In the genomic region with DNA sequence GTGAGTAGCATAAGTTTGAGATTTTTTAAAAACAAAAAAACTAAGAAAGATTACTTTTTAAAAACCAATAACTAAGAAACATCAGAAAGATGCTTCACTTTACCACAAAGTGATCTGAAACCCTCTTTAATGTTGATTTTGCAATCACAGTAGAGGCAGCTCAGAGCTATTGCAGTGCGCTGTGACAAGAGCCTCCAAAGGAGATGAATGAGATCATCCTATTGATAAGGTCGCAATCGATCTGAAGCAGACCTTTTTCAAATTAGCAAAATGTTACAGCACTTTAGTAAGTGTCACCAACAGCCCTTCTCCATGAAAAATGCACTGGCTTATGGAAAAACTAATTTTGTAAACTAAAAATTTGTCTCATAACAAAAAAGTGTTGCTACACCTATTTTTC, we compare ENCODE assay signal across 21 cellular contexts.
"Had no signal": no experiment of that assay in that cellular context is flagged by ENCODE, and none has a peak within 500 bp of the region (broad histone marks: within the 10 kb centered on the region; RNA-seq: fewer than 3 reads in every experiment).

No MANE protein-coding gene starts in this region.

- DNase-seq: effector memory CD4-positive, alpha-beta T cell; heart left ventricle; hippocampal formation; left colon; left ventricle myocardium superior; mesenchymal stem cell; naive B cell; spleen; stimulated activated CD4-positive, alpha-beta T cell treated with anti-CD3 and anti-CD28 coated beads, Interleukin-15, amount 100 ng/mL, for 24 hours; stimulated activated CD4-positive, alpha-beta T cell treated with anti-CD3 and anti-CD28 coated beads, Interleukin-1b, Interleukin-23, amount 100 ng/mL, for 48 hours; stimulated activated CD4-positive, alpha-beta T cell treated with anti-CD3 and anti-CD28 coated beads, Interleukin-4, amount 100 ng/mL, for 24 hours; tibial artery; upper lobe of left lung; uterus had no signal

- H3K27ac Mint-ChIP-seq: naive B cell; nephron; stimulated activated memory B cell treated with anti-CD40 and anti-IgM and Interleukin-4, amounts not matched to agents 10 μg/mL and 1 μg/mL and 100 μg/mL, for 72 hours; stimulated activated naive CD8-positive, alpha-beta T cell treated with anti-CD3 and anti-CD28 coated beads, Interleukin-15, Interleukin-2, amounts not matched to agents 100 ng/mL and 50 ng/mL, for 24 hours had no signal

- H3K36me3 ChIP-seq: heart left ventricle, neutrophil, spleen, tibial artery, upper lobe of left lung, uterus had no signal

- H3K9me3 ChIP-seq: heart left ventricle, neutrophil, spleen, tibial artery, upper lobe of left lung, uterus had no signal

- H3K4me3 ChIP-seq: heart left ventricle, lung, spleen, tibial artery, upper lobe of left lung, uterus had no signal

- H3K27ac ChIP-seq: heart left ventricle, neutrophil, spleen, tibial artery, upper lobe of left lung, uterus had no signal

- H3K4me3 Mint-ChIP-seq: naive B cell; nephron; stimulated activated memory B cell treated with anti-CD40 and anti-IgM and Interleukin-4, amounts not matched to agents 10 μg/mL and 1 μg/mL and 100 μg/mL, for 72 hours; stimulated activated naive CD8-positive, alpha-beta T cell treated with anti-CD3 and anti-CD28 coated beads, Interleukin-15, Interleukin-2, amounts not matched to agents 100 ng/mL and 50 ng/mL, for 24 hours had no signal

- H3K36me3 Mint-ChIP-seq: naive B cell had no signal

- H3K9me3 Mint-ChIP-seq: nephron; stimulated activated memory B cell treated with anti-CD40 and anti-IgM and Interleukin-4, amounts not matched to agents 10 μg/mL and 1 μg/mL and 100 μg/mL, for 72 hours; stimulated activated naive CD8-positive, alpha-beta T cell treated with anti-CD3 and anti-CD28 coated beads, Interleukin-15, Interleukin-2, amounts not matched to agents 100 ng/mL and 50 ng/mL, for 24 hours had no signal

- H3K4me1 Mint-ChIP-seq: nephron had no signal

- H3K27me3 Mint-ChIP-seq: naive B cell; stimulated activated memory B cell treated with anti-CD40 and anti-IgM and Interleukin-4, amounts not matched to agents 10 μg/mL and 1 μg/mL and 100 μg/mL, for 72 hours; stimulated activated naive CD8-positive, alpha-beta T cell treated with anti-CD3 and anti-CD28 coated beads, Interleukin-15, Interleukin-2, amounts not matched to agents 100 ng/mL and 50 ng/mL, for 24 hours had no signal

- H3K27me3 ChIP-seq: heart left ventricle, neutrophil, spleen, tibial artery, upper lobe of left lung, uterus had no signal

- ATAC-seq: esophagus mucosa; heart left ventricle; left colon; left ventricle myocardium superior; sciatic nerve; stimulated activated memory B cell treated with anti-CD40 and anti-IgM and Interleukin-4, amounts not matched to agents 10 μg/mL and 1 μg/mL and 100 μg/mL, for 72 hours had no signal

- H3K4me1 ChIP-seq: spleen, tibial artery, upper lobe of left lung, uterus had no signal
